In genomic region chr7:123208793-123209192, GRCh38 we compare ENCODE assay signal across 1 cellular context.
TF ChIP-seq lines count a peak whose summit lies in the region.

No MANE protein-coding gene starts in this region.

TF ChIP-seq in liver, 16 proteins besides CTCF, POLR2A, EP300 and RAD21:
- no peak for TF ChIP-seq ZBTB33 (IDR thresholded peaks at IDR 0.05)
- TF ChIP-seq TAF1 (conservative IDR thresholded peaks at IDR 0.05), result no peak
- TF ChIP-seq GABPA (IDR thresholded peaks at IDR 0.05 in 1 of 2, conservative IDR thresholded peaks at IDR 0.05 in 1 of 2), result no peak
- no peak for TF ChIP-seq HNF4A (conservative IDR thresholded peaks at IDR 0.05)
- no peak for TF ChIP-seq NR2F2 (IDR thresholded peaks at IDR 0.05)
- TF ChIP-seq FOXA2 (IDR thresholded peaks at IDR 0.05), result no peak
- no peak for TF ChIP-seq YY1 (IDR thresholded peaks at IDR 0.05)
- TF ChIP-seq MAX (IDR thresholded peaks at IDR 0.05), result no peak
